Comparison of ENCODE assay signal across 8 cellular contexts in genomic region chr15:42605281-42605744, GRCh38. TPM values are rescaled to one million over a fixed set of nuclear protein-coding genes. Genes with fewer than 3 reads are reported as not detected.
DNase-seq lines count a peak whose midpoint lies in the region; FAIRE-seq and TF ChIP-seq lines count a peak whose summit lies in the region.

No MANE protein-coding gene starts in this region.

- peak overlapping the region; percentile 68 for H3K4me2 ChIP-seq in Loucy (ENCODE audit: low read depth, low read length, poor library complexity, severe bottlenecking)

- DNase-seq in GM18507 (ENCODE audit: extremely low spot score, insufficient read length, low read depth) (no peak), pulmonary artery endothelial cell (ENCODE audit: low read depth, low spot score) (peak; percentile 43), HPDE6-E6E7 (ENCODE audit: extremely low spot score) (no peak), DMS114 treated with DMSO at 0.1 percent for 48 hours (lab: John Stamatoyannopoulos, UW; ENCODE audit: unreplicated experiment) (no peak), dedifferentiated amniotic fluid mesenchymal stem cell (ENCODE audit: extremely low spot score) (no peak)
- DNase-seq in activated CD4-positive, CD25-positive, alpha-beta regulatory T cell (lab: John Stamatoyannopoulos, UW): no peak

- H3K4me3 ChIP-seq in Loucy (ENCODE audit: low read length, poor library complexity, severe bottlenecking): peak overlapping the region; percentile 48

- H3K9me3 ChIP-seq in Loucy (ENCODE audit: insufficient read depth, low read depth, low read length): no peaks in the 10 kb centered on the region

- FAIRE-seq in GM18507 (lab: Jason Lieb, UNC): peak; percentile 78

- H3K4me1 Mint-ChIP-seq in brain: peaks cover 38% of the 10 kb centered on the region

- H3K27ac Mint-ChIP-seq in brain: peak overlapping the region in 3 of 5 experiments; percentile 22 to 95 (median 87)

- H3K9me3 Mint-ChIP-seq in brain: peaks cover 0 to 6% (median 2%) of the 10 kb centered on the region in 5 experiments

- no peaks in the 10 kb centered on the region for H3K27me3 ChIP-seq in Loucy (ENCODE audit: insufficient read depth, low read length, poor library complexity, severe bottlenecking)

- H3K9ac ChIP-seq in Loucy (ENCODE audit: low read depth, low read length, poor library complexity, severe bottlenecking): peak overlapping the region; percentile 70

- peaks cover 31% of the 10 kb centered on the region for H3F3A ChIP-seq in Loucy (ENCODE audit: low read depth)

- H3K36me3 ChIP-seq in Loucy (ENCODE audit: insufficient read depth, low read length): peaks cover 5% of the 10 kb centered on the region; the same call in 1 of the 2 replicates

- H4K20me1 ChIP-seq in Loucy (ENCODE audit: insufficient read depth, low read length, poor library complexity, severe bottlenecking): no peaks in the 10 kb centered on the region

- peaks cover 78% of the 10 kb centered on the region for H3K4me1 ChIP-seq in Loucy (ENCODE audit: insufficient read depth, low read length, poor library complexity, severe bottlenecking)

- H3K36me3 Mint-ChIP-seq in brain: peaks cover 26% of the 10 kb centered on the region

- H2AFZ ChIP-seq in Loucy (ENCODE audit: low read length): no peak overlapping the region

- H3K79me2 ChIP-seq in Loucy (ENCODE audit: insufficient read depth, low read length): peaks cover 47% of the 10 kb centered on the region

- TF ChIP-seq CTCF in Loucy (conservative IDR thresholded peaks at IDR 0.05; ENCODE audit: low read length) (no peak), brain (conservative IDR thresholded peaks at IDR 0.05) (no peak)

- H3K4me3 Mint-ChIP-seq in brain: peak overlapping the region in 1 of 5 experiments; percentile 16

- H3K27me3 Mint-ChIP-seq in brain: no peaks in the 10 kb centered on the region

- no peaks in the 10 kb centered on the region for H3K9me2 ChIP-seq in Loucy (replicated peaks; ENCODE audit: low read depth, low read length)

RNA-seq across cellular contexts. Expression of gene STARD9, which starts 29.9 kb away (rescaled TPM):
- polyA plus RNA-seq in brain (ENCODE audit: insufficient read depth, low read depth, low replicate concordance): 1.6 TPM
- 4.8 and 6.5 TPM in 2 replicates for total RNA-seq in pulmonary artery endothelial cell

RNA-seq across cellular contexts. Expression of gene HAUS2, which starts 56.7 kb away (rescaled TPM):
- polyA plus RNA-seq in brain (ENCODE audit: insufficient read depth, low read depth, low replicate concordance): 15.9 TPM
- total RNA-seq in pulmonary artery endothelial cell: 37.9 and 45.0 TPM in 2 replicates

RNA-seq across cellular contexts. Expression of gene LRRC57, which starts 56.7 kb away (rescaled TPM):
- polyA plus RNA-seq in brain (ENCODE audit: insufficient read depth, low read depth, low replicate concordance): 19.1 TPM
- total RNA-seq in pulmonary artery endothelial cell: 16.0 and 21.1 TPM in 2 replicates
